In genomic region chr1:10704383-10704882, GRCh38 we compare ENCODE assay signal across 1 cellular context.
TF ChIP-seq lines count a peak whose summit lies in the region.

No MANE protein-coding gene starts in this region.

TF ChIP-seq in K562, 482 proteins besides CTCF, POLR2A, EP300 and RAD21 (continued from another document):
- TF ChIP-seq PKNOX1 (IDR thresholded peaks at IDR 0.05): peak; percentile 61
- TF ChIP-seq SIN3A (IDR thresholded peaks at IDR 0.05; ENCODE audit: borderline replicate concordance in 2 of 2, control insufficient read depth in 1 of 2, low read depth in 2 of 2, low read length in 2 of 2): no peak
- TF ChIP-seq FOXJ3 (CRISPR knock-in tag; IDR thresholded peaks at IDR 0.05): no peak
- no peak for TF ChIP-seq HSF4 (CRISPR knock-in tag; IDR thresholded peaks at IDR 0.05; ENCODE audit: borderline replicate concordance)
- no peak for TF ChIP-seq ZNF586 (CRISPR knock-in tag; conservative IDR thresholded peaks at IDR 0.05)
- no peak for TF ChIP-seq FOSL1 (tag; conservative IDR thresholded peaks at IDR 0.05)
- TF ChIP-seq FOXK1 (CRISPR knock-in tag; IDR thresholded peaks at IDR 0.05; ENCODE audit: borderline replicate concordance): no peak
- TF ChIP-seq ZFP30 (CRISPR knock-in tag; IDR thresholded peaks at IDR 0.05; ENCODE audit: borderline replicate concordance): no peak
- no peak for TF ChIP-seq ZNF407 (IDR thresholded peaks at IDR 0.05; ENCODE audit: low read depth)
- TF ChIP-seq ZNF12 (CRISPR knock-in tag; IDR thresholded peaks at IDR 0.05): no peak
- no peak for TF ChIP-seq TAF7 (tag; IDR thresholded peaks at IDR 0.05)
- TF ChIP-seq PBX2 (CRISPR knock-in tag; IDR thresholded peaks at IDR 0.05; ENCODE audit: low read depth): no peak
- 0 out of 2 replicates have a peak, but pooled peaks have one; percentile 20 for TF ChIP-seq PBX2 (tag; conservative IDR thresholded peaks at IDR 0.05; ENCODE audit: low read depth)
- no peak for TF ChIP-seq ZBTB34 (CRISPR knock-in tag; IDR thresholded peaks at IDR 0.05)
- no peak for TF ChIP-seq NONO (IDR thresholded peaks at IDR 0.05; ENCODE audit: low read depth in 2 of 2, low read length in 1 of 2)
- no peak for TF ChIP-seq TRIM28 (IDR thresholded peaks at IDR 0.05)
- TF ChIP-seq MLLT1 (IDR thresholded peaks at IDR 0.05): no peak
- TF ChIP-seq RBM15 (IDR thresholded peaks at IDR 0.05; ENCODE audit: insufficient read depth, low read length): no peak
- peak; percentile 41; the same call in 1 of the 2 replicates for TF ChIP-seq ZNF395 (CRISPR knock-in tag; IDR thresholded peaks at IDR 0.05)
- no peak for TF ChIP-seq ZNF668 (CRISPR knock-in tag; IDR thresholded peaks at IDR 0.05)
